9 cellular contexts compared by ENCODE assay signal in the genomic region with DNA sequence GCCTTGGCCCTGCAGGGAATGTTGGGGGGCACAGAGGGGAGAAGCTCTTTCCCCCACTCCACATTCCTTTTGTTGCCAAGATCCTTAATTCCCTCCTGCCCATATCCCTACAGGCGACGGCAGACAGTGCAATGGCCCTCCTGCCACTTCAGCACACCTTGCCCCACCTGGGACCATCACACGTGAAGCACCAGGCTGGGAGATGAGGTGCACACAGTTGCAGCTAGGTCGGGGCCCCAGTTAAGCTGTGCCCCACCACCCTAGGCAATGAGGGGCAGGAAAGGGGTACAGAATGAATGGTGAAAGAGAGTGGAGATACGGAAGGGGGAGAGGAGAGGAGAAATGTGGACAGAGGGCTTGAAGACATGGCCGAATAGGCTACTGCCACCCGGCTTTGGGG. TPM values are rescaled to one million over a fixed set of nuclear protein-coding genes. Genes with fewer than 3 reads are reported as not detected.
"Had no signal": no experiment of that assay in that cellular context is flagged by ENCODE, and none has a peak within 500 bp of the region (broad histone marks: within the 10 kb centered on the region; RNA-seq: fewer than 3 reads in every experiment).

No MANE protein-coding gene starts in this region.

- ATAC-seq: GM23338, HCT116 had no signal

- H3K9me3 ChIP-seq: HAP-1 had no signal

- H3K9me3 Mint-ChIP-seq: HFFc6 had no signal

- H3K4me3 Mint-ChIP-seq: GM23338, H9, HFFc6 had no signal

- DNase-seq: GM23248, GOT3, H7, H9, HCEC 1CT, HFFc6 had no signal

- H3K4me1 ChIP-seq: HAP-1 had no signal

- H3K27ac Mint-ChIP-seq: GM23338, H9, HFFc6 had no signal

- H3K27ac ChIP-seq: GM23248 had no signal

- H3K4me3 ChIP-seq: GM23248, GM23338, HAP-1 had no signal

- H3K9ac ChIP-seq: GM23248 had no signal

- H3K36me3 ChIP-seq: HAP-1 had no signal

RNA-seq across cellular contexts. Expression of a gene that starts 26.2 kb away (rescaled TPM):
- total RNA-seq: GM23248, HFFc6 had no signal
- polyA plus RNA-seq: GM23248 had no signal
